13 cellular contexts compared by ENCODE assay signal in the genomic region with DNA sequence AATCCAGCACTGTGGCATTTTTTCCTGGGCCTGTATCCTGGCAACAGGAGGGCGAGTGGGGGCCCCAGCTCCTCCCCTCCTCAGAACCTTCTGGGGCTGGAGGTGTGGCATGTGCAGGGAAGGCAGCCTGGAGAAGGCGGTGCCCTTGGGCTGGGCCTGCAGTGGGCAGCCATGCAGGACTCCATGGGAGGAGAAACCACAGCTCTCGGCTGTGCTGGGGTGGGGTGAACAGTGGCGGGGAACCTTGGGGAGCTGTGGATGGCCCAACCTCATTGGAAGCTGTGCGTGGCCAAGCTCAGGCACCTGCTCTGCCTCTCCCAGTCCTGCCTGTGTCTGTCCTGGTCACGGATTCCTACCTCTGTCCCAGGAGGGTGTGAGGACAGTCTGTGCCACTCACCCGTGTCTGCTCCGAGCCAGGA. TPM values are rescaled to one million over a fixed set of nuclear protein-coding genes. Genes with fewer than 3 reads are reported as not detected.
DNase-seq lines count a peak whose midpoint lies in the region; ATAC-seq and TF ChIP-seq lines count a peak whose summit lies in the region.
"Had no signal": no experiment of that assay in that cellular context is flagged by ENCODE, and none has a peak within 500 bp of the region (broad histone marks: within the 10 kb centered on the region; RNA-seq: fewer than 3 reads in every experiment).

No MANE protein-coding gene starts in this region.

- CTCF ChIA-PET in naive thymus-derived CD4-positive, alpha-beta T cell (lab: Charles Lee), result no interaction called here

- no peaks in the 10 kb centered on the region for H4K20me1 ChIP-seq in hepatocyte (ENCODE audit: insufficient read depth, poor library complexity, severe bottlenecking)

- peaks cover 0 to 4% (median 0%) of the 10 kb centered on the region in 5 donors for H3K27me3 Mint-ChIP-seq in naive thymus-derived CD4-positive, alpha-beta T cell
- H3K27me3 Mint-ChIP-seq in mesothelial cell of epicardium (ENCODE audit: low read depth), result no peaks in the 10 kb centered on the region

- no peak overlapping the region for H2AFZ ChIP-seq in hepatocyte
- H2AFZ ChIP-seq: GM23248 had no signal

- TF ChIP-seq CTCF in VCaP (conservative IDR thresholded peaks at IDR 0.05) (no peak), hepatocyte (IDR thresholded peaks at IDR 0.05; ENCODE audit: poor library complexity) (no peak), mesothelial cell of epicardium (IDR thresholded peaks at IDR 0.05; ENCODE audit: unreplicated experiment) (no peak)

- WGBS in hepatocyte (ENCODE audit: low lambda C conversion rate, missing lambda C conversion rate), result 74% methylated on average over 7 of the region's 8 CpGs

- peaks cover 86% of the 10 kb centered on the region for H3K79me2 ChIP-seq in hepatocyte

- no peaks in the 10 kb centered on the region for H3K36me3 Mint-ChIP-seq in naive thymus-derived CD4-positive, alpha-beta T cell
- H3K36me3 Mint-ChIP-seq in mesothelial cell of epicardium, result no peaks in the 10 kb centered on the region
- H3K36me3 Mint-ChIP-seq: CD14-positive monocyte had no signal

- POLR2A ChIA-PET in naive thymus-derived CD4-positive, alpha-beta T cell (lab: Charles Lee), result no interaction called here

- ATAC-seq in sciatic nerve, result peak; percentile 46
- no peak for ATAC-seq in naive thymus-derived CD4-positive, alpha-beta T cell
- no peak for ATAC-seq in GM21529 (IDR thresholded peaks at IDR 0.05; ENCODE audit: unreplicated experiment)

- no peak overlapping the region for H3K27ac Mint-ChIP-seq in naive thymus-derived CD4-positive, alpha-beta T cell
- no peak overlapping the region for H3K27ac Mint-ChIP-seq in mesothelial cell of epicardium

- H3K4me1 ChIP-seq in hepatocyte (ENCODE audit: insufficient read depth), result peaks cover 20% of the 10 kb centered on the region
- no peaks in the 10 kb centered on the region for H3K4me1 ChIP-seq in naive thymus-derived CD4-positive, alpha-beta T cell (ENCODE audit: control insufficient read depth in 2 of 2, insufficient read depth in 2 of 2, low read length in 2 of 2)

- H3K9me3 Mint-ChIP-seq in naive thymus-derived CD4-positive, alpha-beta T cell, result no peaks in the 10 kb centered on the region
- no peaks in the 10 kb centered on the region for H3K9me3 Mint-ChIP-seq in mesothelial cell of epicardium

- no peak overlapping the region for H3K4me3 Mint-ChIP-seq in naive thymus-derived CD4-positive, alpha-beta T cell
- H3K4me3 Mint-ChIP-seq in mesothelial cell of epicardium, result no peak overlapping the region
- H3K4me3 Mint-ChIP-seq: CD14-positive monocyte had no signal

- DNase-seq in G401 (ENCODE audit: low spot score) (peak; percentile 35), hepatocyte (ENCODE audit: low spot score) (peak; percentile 70), sciatic nerve (ENCODE audit: low spot score) (no peak), NCI-H510A treated with DMSO at 0.1 percent for 48 hours (lab: John Stamatoyannopoulos, UW) (no peak), mesothelial cell of epicardium (ENCODE audit: low spot score in 2 of 2, unreplicated experiment in 2 of 2) (no peak)
- no peak for DNase-seq in naive thymus-derived CD4-positive, alpha-beta T cell
- DNase-seq: GM23248, NCI-H1930, OCI-M1, T1000 had no signal

- intact Hi-C loops in sciatic nerve (cut with DNase I), result no loop called here
- intact Hi-C loops in naive thymus-derived CD4-positive, alpha-beta T cell (cut with micrococcal nuclease), result no loop called here

- H3K4me3 ChIP-seq in hepatocyte, result no peak overlapping the region
- H3K4me3 ChIP-seq in naive thymus-derived CD4-positive, alpha-beta T cell (ENCODE audit: low read length), result no peak overlapping the region
- H3K4me3 ChIP-seq: GM23248 had no signal

- H3K9me2 ChIP-seq in hepatocyte (replicated peaks; ENCODE audit: insufficient read depth), result no peaks in the 10 kb centered on the region

- H3K27me3 ChIP-seq in hepatocyte, result no peaks in the 10 kb centered on the region
- no peaks in the 10 kb centered on the region for H3K27me3 ChIP-seq in naive thymus-derived CD4-positive, alpha-beta T cell (ENCODE audit: control insufficient read depth in 2 of 2, insufficient read depth in 2 of 2, low read length in 2 of 2)

- no peaks in the 10 kb centered on the region for H3K36me3 ChIP-seq in hepatocyte (replicated peaks; ENCODE audit: insufficient read depth, low read depth)
- no peaks in the 10 kb centered on the region for H3K36me3 ChIP-seq in naive thymus-derived CD4-positive, alpha-beta T cell (ENCODE audit: control insufficient read depth in 2 of 3, insufficient read depth in 3 of 3, low read length in 3 of 3)

- H3K27ac ChIP-seq in VCaP, result peak overlapping the region; percentile 79
- H3K27ac ChIP-seq in hepatocyte, result no peak overlapping the region
- H3K27ac ChIP-seq in naive thymus-derived CD4-positive, alpha-beta T cell (ENCODE audit: low read depth, low read length), result no peak overlapping the region
- H3K27ac ChIP-seq: GM23248 had no signal

- in situ Hi-C loops in G401 (cut with HindIII; ENCODE audit: low sequenced_read_pairs), result no loop called here

- H3K9me3 ChIP-seq in hepatocyte (ENCODE audit: low read depth), result no peaks in the 10 kb centered on the region
- no peaks in the 10 kb centered on the region for H3K9me3 ChIP-seq in naive thymus-derived CD4-positive, alpha-beta T cell (ENCODE audit: control insufficient read depth in 2 of 3, low read length in 3 of 3)

- no peak overlapping the region for H3K4me2 ChIP-seq in hepatocyte

- peaks cover 0 to 2% (median 0%) of the 10 kb centered on the region in 7 donors for H3K4me1 Mint-ChIP-seq in naive thymus-derived CD4-positive, alpha-beta T cell
- H3K4me1 Mint-ChIP-seq in mesothelial cell of epicardium, result peaks cover 45% of the 10 kb centered on the region
- H3K4me1 Mint-ChIP-seq: CD14-positive monocyte had no signal

RNA-seq across cellular contexts. Expression of a gene that starts 15.7 kb away (rescaled TPM):
- 353 and 524 TPM in 2 replicates for total RNA-seq in G401 (2014; rRNA removed; shearing (Covaris generic))
- total RNA-seq in hepatocyte (67.3 and 97.1 TPM in 2 replicates), sciatic nerve (129 TPM), mesothelial cell of epicardium (302 to 315 TPM (median 305 TPM) in 3 replicates)
- polyA plus RNA-seq in hepatocyte, result 140 and 178 TPM in 2 replicates
- 10 to 100 TPM in 4 of 5 experiments, 1 to 10 TPM in 1; 9.0 to 89.8 (median 15.4) TPM for total RNA-seq in naive thymus-derived CD4-positive, alpha-beta T cell
- 10 to 100 TPM in 1 of 2 donors, 1 to 10 TPM in 1; 7.0 to 15.5 TPM for polyA plus RNA-seq in naive thymus-derived CD4-positive, alpha-beta T cell

Comparison
In these comparisons a context has a peak if more than half of its experiments do, and no peak if none do; other contexts are left out.
1. DNase-seq: peak in G401 (single experiment) and hepatocyte (single experiment); none in sciatic nerve (single experiment), NCI-H510A treated with DMSO at 0.1 percent for 48 hours (single experiment), naive thymus-derived CD4-positive, alpha-beta T cell (0 of 9) and mesothelial cell of epicardium (0 of 2).